In genomic region chr16:17557480-17557879, GRCh38 we compare ENCODE assay signal across 18 cellular contexts.
"Had no signal": no experiment of that assay in that cellular context is flagged by ENCODE, and none has a peak within 500 bp of the region (broad histone marks: within the 10 kb centered on the region; RNA-seq: fewer than 3 reads in every experiment).

No MANE protein-coding gene starts in this region.

- H3K27ac ChIP-seq: coronary artery, heart right ventricle, right lobe of liver, SJCRH30, skin epidermis, testis, WERI-Rb-1 had no signal

- DNase-seq: activated CD4-positive, CD25-positive, alpha-beta regulatory T cell treated with anti-CD3 and anti-CD28 coated beads, Interleukin-2, amount 50 U/mL, for 72 hours; activated T-cell treated with anti-CD3 and anti-CD28 coated beads for 4 hours; amygdala; cerebellar nuclear complex; heart right ventricle; islet precursor cell; left cardiac atrium; right lobe of liver; SJCRH30; stimulated activated CD4-positive, alpha-beta T cell treated with anti-CD3 and anti-CD28 coated beads, Interleukin-2, amount 100 ng/mL, for 24 hours; testis; WERI-Rb-1 had no signal

- H3K9me3 Mint-ChIP-seq: stimulated activated memory B cell treated with anti-CD40 and anti-IgM and Interleukin-4, amounts not matched to agents 10 μg/mL and 1 μg/mL and 100 μg/mL, for 72 hours; T-cell; type B pancreatic cell had no signal

- H3K36me3 Mint-ChIP-seq: stimulated activated memory B cell treated with anti-CD40 and anti-IgM and Interleukin-4, amounts not matched to agents 10 μg/mL and 1 μg/mL and 100 μg/mL, for 72 hours; T-cell; type B pancreatic cell had no signal

- H3K36me3 ChIP-seq: heart right ventricle, right lobe of liver, SJCRH30, WERI-Rb-1 had no signal

- H3K9me3 ChIP-seq: heart right ventricle, right lobe of liver, SJCRH30, testis had no signal

- H3K27ac Mint-ChIP-seq: memory B cell; stimulated activated memory B cell treated with anti-CD40 and anti-IgM and Interleukin-4, amounts not matched to agents 10 μg/mL and 1 μg/mL and 100 μg/mL, for 72 hours; T-cell; type B pancreatic cell had no signal

- H3K4me1 ChIP-seq: heart right ventricle, right lobe of liver, SJCRH30, testis had no signal

- H3K27me3 ChIP-seq: right lobe of liver, testis had no signal

- ATAC-seq: heart right ventricle; left cardiac atrium; right lobe of liver; stimulated activated memory B cell treated with anti-CD40 and anti-IgM and Interleukin-4, amounts not matched to agents 10 μg/mL and 1 μg/mL and 100 μg/mL, for 72 hours had no signal

- H3K4me3 ChIP-seq: coronary artery, heart right ventricle, right lobe of liver, SJCRH30, skin epidermis, testis had no signal

- H3K4me3 Mint-ChIP-seq: memory B cell; stimulated activated memory B cell treated with anti-CD40 and anti-IgM and Interleukin-4, amounts not matched to agents 10 μg/mL and 1 μg/mL and 100 μg/mL, for 72 hours; T-cell; type B pancreatic cell had no signal
